Comparison of ENCODE assay signal across 7 cellular contexts in the genomic region with DNA sequence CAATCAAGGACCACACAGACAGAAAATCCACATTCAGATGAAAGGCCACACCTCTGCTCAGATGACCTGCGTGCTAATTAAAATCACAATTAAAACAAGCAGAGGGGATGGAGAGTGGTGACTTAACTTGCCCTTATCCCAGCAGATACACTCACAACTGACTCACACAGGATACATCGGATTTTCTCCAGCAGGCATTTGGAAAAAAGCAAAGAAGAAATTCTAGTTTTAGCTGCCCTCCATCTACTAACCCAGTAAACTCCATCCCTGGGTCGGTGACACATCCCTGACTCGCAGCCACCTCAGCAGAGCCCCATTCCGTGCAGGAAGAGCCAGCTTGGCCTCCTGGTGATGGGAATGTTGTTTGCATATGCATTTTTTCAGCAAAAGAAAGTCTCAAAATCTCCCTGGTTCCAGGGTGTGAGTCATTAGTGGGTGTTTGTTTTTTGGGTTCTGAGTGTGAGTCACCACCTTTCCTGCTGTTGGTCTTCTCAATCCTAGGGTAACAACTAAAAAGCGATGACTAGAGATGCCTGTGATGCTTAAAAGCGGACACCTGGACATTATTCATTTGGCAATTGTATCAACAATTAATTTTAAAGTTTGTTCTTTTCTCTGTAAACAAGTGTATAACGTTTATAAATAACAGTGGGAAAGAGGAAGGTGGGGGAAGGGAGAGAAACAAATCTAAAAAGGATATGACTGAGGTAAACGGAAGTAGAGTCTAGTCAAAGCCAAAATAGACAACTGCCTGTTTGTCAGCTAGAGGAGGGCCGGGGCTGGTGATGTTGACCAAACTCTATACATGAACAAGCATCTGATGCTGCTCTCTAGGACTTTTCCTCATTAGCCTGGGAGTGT. TPM values are rescaled to one million over a fixed set of nuclear protein-coding genes. Genes with fewer than 3 reads are reported as not detected.
DNase-seq lines count a peak whose midpoint lies in the region; ATAC-seq, FAIRE-seq and TF ChIP-seq lines count a peak whose summit lies in the region.

No MANE protein-coding gene starts in this region.

- no peak overlapping the region for H3K4me3 ChIP-seq in astrocyte of the spinal cord (ENCODE audit: low read depth, low read length)
- peak overlapping the region; percentile 5 for H3K4me3 ChIP-seq in iPS-15b (ENCODE audit: low read depth, low read length)
- H3K4me3 ChIP-seq in small intestine (ENCODE audit: low read depth in 1 of 2, low read length in 2 of 2) = no peak overlapping the region

- no peaks in the 10 kb centered on the region for H3K27me3 ChIP-seq in iPS-15b (ENCODE audit: control insufficient read depth, insufficient read depth, low read length)
- H3K27me3 ChIP-seq in small intestine (ENCODE audit: control insufficient read depth in 2 of 2, insufficient read depth in 2 of 2, low read length in 2 of 2) = no peaks in the 10 kb centered on the region

- FAIRE-seq in small intestine (lab: Jason Lieb, UNC) = no peak

- DNase-seq in astrocyte of the spinal cord (ENCODE audit: low read depth, low spot score) (peak; percentile 99), small intestine (peak; percentile 28)

- peak; percentile 59 for TF ChIP-seq CTCF in astrocyte of the spinal cord (IDR thresholded peaks at IDR 0.05; ENCODE audit: low read depth, low read length)

- in situ Hi-C loops in astrocyte of the spinal cord (cut with HindIII; ENCODE audit: low sequenced_read_pairs) = no loop called here

- no peak for TF ChIP-seq POLR2A in GM18505 (IDR thresholded peaks at IDR 0.05; ENCODE audit: borderline replicate concordance, extremely low read depth, insufficient read depth, insufficient read length)

- H3K27ac ChIP-seq in small intestine (ENCODE audit: low read depth in 1 of 2, low read length in 1 of 2) = peak overlapping the region; percentile 50 to 68

- H3K36me3 ChIP-seq in iPS-15b (ENCODE audit: control insufficient read depth, insufficient read depth, low read length) (no peaks in the 10 kb centered on the region), small intestine (ENCODE audit: control insufficient read depth in 2 of 2, insufficient read depth in 2 of 2, low read length in 2 of 2) (no peaks in the 10 kb centered on the region)

- H3K9me3 ChIP-seq in iPS-15b (ENCODE audit: control insufficient read depth, insufficient read depth, low read length) (no peaks in the 10 kb centered on the region), small intestine (ENCODE audit: control insufficient read depth, low read depth) (no peaks in the 10 kb centered on the region)

- no peak overlapping the region for H3K9ac ChIP-seq in iPS-15b (ENCODE audit: low read depth, low read length)

- ATAC-seq in GM18505 (IDR thresholded peaks at IDR 0.05; ENCODE audit: unreplicated experiment) = peak; percentile 89
- ATAC-seq in HG02759 (IDR thresholded peaks at IDR 0.05; ENCODE audit: unreplicated experiment) = peak; percentile 85
- ATAC-seq in HG03045 (IDR thresholded peaks at IDR 0.05; ENCODE audit: unreplicated experiment) = no peak

- WGBS in small intestine, 3 donors = 45 to 63% (median 54%) methylated on average over 10 of the region's 10 CpGs

- H3K4me1 ChIP-seq in iPS-15b (ENCODE audit: control insufficient read depth, insufficient read depth, low read length) (peaks cover 38% of the 10 kb centered on the region), small intestine (ENCODE audit: control insufficient read depth in 2 of 2, insufficient read depth in 1 of 2, low read depth in 1 of 2, low read length in 1 of 2) (no peaks in the 10 kb centered on the region)

TF ChIP-seq in PFSK-1, 5 proteins besides CTCF, POLR2A, EP300 and RAD21:
- TF ChIP-seq POLR2AphosphoS5 (IDR thresholded peaks at IDR 0.05; ENCODE audit: low read depth, low read length) (no peak), SIN3A (IDR thresholded peaks at IDR 0.05; ENCODE audit: borderline replicate concordance, insufficient read depth, low read length) (no peak), FOXP2 (optimal IDR thresholded peaks at IDR 0.05; ENCODE audit: borderline replicate concordance, extremely low read depth, extremely low read length, insufficient read depth) (peak; percentile 34), TAF1 (IDR thresholded peaks at IDR 0.05; ENCODE audit: borderline replicate concordance, insufficient read depth, low read length) (no peak)

RNA-seq across cellular contexts. Expression of a gene that starts 49.8 kb away (rescaled TPM):
- polyA plus RNA-seq in PFSK-1 (2012; ENCODE audit: insufficient read length, low read depth) = 10.5 TPM
- 10 to 100 TPM; 17.7 to 53.0 (median 39.2) TPM for polyA plus RNA-seq in small intestine
